ENCODE assay signal across 27 cellular contexts in the genomic region with DNA sequence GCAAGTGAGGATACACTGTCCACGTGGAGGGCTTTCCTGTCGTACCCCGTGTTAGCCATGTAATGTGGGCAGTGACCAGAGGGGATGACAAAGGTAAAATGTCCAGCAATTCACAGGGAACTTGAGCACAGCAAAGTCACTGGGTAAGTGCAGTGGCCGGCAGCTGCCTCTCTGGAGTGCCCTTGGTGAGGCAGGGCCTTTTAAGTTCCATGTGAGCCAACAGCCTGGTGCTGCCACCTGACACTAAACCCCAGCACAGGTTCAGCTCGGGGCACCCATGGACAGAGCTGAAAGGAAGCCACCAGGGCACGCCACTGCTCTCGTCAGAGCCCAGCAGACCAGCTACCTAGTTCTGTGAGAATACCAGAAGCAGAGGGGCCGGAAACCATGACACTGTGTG.
"Had no signal": no experiment of that assay in that cellular context is flagged by ENCODE, and none has a peak within 500 bp of the region (broad histone marks: within the 10 kb centered on the region; RNA-seq: fewer than 3 reads in every experiment).

No MANE protein-coding gene starts in this region.

- H3K27me3 ChIP-seq: ascending aorta had no signal

- H3K9me3 ChIP-seq: ascending aorta had no signal

- ATAC-seq: activated naive CD4-positive, alpha-beta T cell treated with anti-CD3 and anti-CD28 coated beads, Interleukin-2, amount 50 U/mL, for 72 hours; activated naive CD8-positive, alpha-beta T cell treated with anti-CD3 and anti-CD28 coated beads, Interleukin-2, amount 50 U/mL, for 24 hours; activated T-cell treated with anti-CD3 and anti-CD28 coated beads, Interleukin-2, amount 50 U/mL, for 72 hours; Panc1; T-cell had no signal

- H3K27ac ChIP-seq: ascending aorta, RWPE1, VCaP had no signal

- H3K4me3 ChIP-seq: ascending aorta, K562 had no signal

- H3K36me3 ChIP-seq: ascending aorta had no signal

- DNase-seq: activated CD4-positive, alpha-beta memory T cell treated with anti-CD3 and anti-CD28 coated beads, Interleukin-2, amount 10 ng/mL, durations not matched to agents 7 days and 5 days; activated CD4-positive, alpha-beta T cell treated with anti-CD3 and anti-CD28 coated beads, Interleukin-2, amount 50 U/mL, for 1 hour; activated CD4-positive, CD25-positive, alpha-beta regulatory T cell; activated gamma-delta T cell treated with Interleukin-2 at 50 U/mL for 16 hours; activated naive CD8-positive, alpha-beta T cell treated with anti-CD3 and anti-CD28 coated beads, Interleukin-2, amount 50 U/mL, for 24 hours; activated T-cell treated with anti-CD3 and anti-CD28 coated beads, Interleukin-2, amount 50 U/mL, for 72 hours; amniotic stem cell; Karpas-422; MM.1S; NCI-H1105; NCI-H1436; NCI-H1694 treated with DMSO at 0.1 percent for 48 hours; NCI-H2081; NCI-H510A treated with DMSO at 0.1 percent for 48 hours; NCI-H69; NK-92 treated with Interleukin-12 subunit alpha and Interleukin-12 subunit beta, amount 100 ng/mL, for 24 hours; OCI-M1; SHP77 treated with DMSO at 0.1 percent for 48 hours; T-cell; T-helper 2 cell; T1000 had no signal
